ENCODE assay signal across 11 cellular contexts in the genomic region with DNA sequence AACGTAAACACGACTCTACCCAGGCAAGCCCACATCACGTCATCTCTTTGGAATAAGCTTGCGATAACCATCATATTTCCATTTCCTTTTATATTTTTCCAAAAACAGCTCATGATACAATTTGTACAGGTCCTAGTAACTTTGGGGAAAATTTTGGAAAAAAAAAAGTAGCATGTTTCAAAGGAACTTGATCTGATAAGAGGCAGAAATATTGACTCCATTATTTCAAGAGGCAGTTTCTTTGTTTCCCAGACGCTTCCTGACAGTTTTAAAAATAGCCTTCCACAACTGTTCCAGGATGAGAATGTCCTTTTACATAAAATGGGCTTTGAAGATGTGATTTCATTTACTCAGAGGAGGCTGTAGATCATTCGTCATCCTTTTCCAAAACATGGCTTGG.
"Had no signal": no experiment of that assay in that cellular context is flagged by ENCODE, and none has a peak within 500 bp of the region (broad histone marks: within the 10 kb centered on the region; RNA-seq: fewer than 3 reads in every experiment).

No MANE protein-coding gene starts in this region.

- H3K4me3 ChIP-seq: SJCRH30, tibial nerve had no signal

- H3K27ac ChIP-seq: SJCRH30 had no signal

- H3K4me1 ChIP-seq: SJCRH30 had no signal

- H3K9me3 ChIP-seq: SJCRH30, tibial nerve had no signal

- H3K36me3 ChIP-seq: SJCRH30, tibial nerve had no signal

- DNase-seq: activated CD4-positive, alpha-beta T cell treated with anti-CD3 and anti-CD28 coated beads, Interleukin-2, amount 50 U/mL, for 4 hours; activated CD8-positive, alpha-beta memory T cell treated with anti-CD3 and anti-CD28 coated beads, Interleukin-2, amount 10 ng/mL, durations not matched to agents 7 days and 5 days; activated effector memory CD4-positive, alpha-beta T cell treated with anti-CD3 and anti-CD28 coated beads, Interleukin-2, amount 50 U/mL, for 16 hours; activated T-cell treated with anti-CD3 and anti-CD28 coated beads, Interleukin-2, amount 50 U/mL, for 24 hours; amniotic stem cell; cerebellar nuclear complex; endodermal cell; islet precursor cell; naive B cell; SJCRH30 had no signal

- H3K27me3 ChIP-seq: SJCRH30, tibial nerve had no signal
